Comparison of ENCODE assay signal across 27 cellular contexts in genomic region chr6:39772559-39773283, GRCh38. TPM values are rescaled to one million over a fixed set of nuclear protein-coding genes. Genes with fewer than 3 reads are reported as not detected.
DNase-seq lines count a peak whose midpoint lies in the region; ATAC-seq and TF ChIP-seq lines count a peak whose summit lies in the region.
"Had no signal": no experiment of that assay in that cellular context is flagged by ENCODE, and none has a peak within 500 bp of the region (broad histone marks: within the 10 kb centered on the region; RNA-seq: fewer than 3 reads in every experiment).

No MANE protein-coding gene starts in this region.

- intact Hi-C loops in right cardiac atrium (cut with DNase I) (no loop called here), heart right ventricle (cut with DNase I) (no loop called here), aorta (cut with DNase I) (no loop called here)

- DNase-seq in right cardiac atrium (peak in 1 of 3 donors; percentile 40), heart right ventricle (no peak), trophoblast cell (peak; percentile 51 to 83), aorta (no peak), HuH-7.5 (ENCODE audit: low spot score) (no peak)
- DNase-seq in activated T-cell treated with anti-CD3 and anti-CD28 coated beads, Interleukin-2, amount 50 U/mL, for 48 hours: no peak
- DNase-seq: activated B cell treated with CpG ODN at 0.5 μM for 24 hours; activated CD4-positive, alpha-beta T cell treated with anti-CD3 and anti-CD28 coated beads, Interleukin-2, amount 50 U/mL, for 4 hours; activated CD8-positive, alpha-beta memory T cell treated with anti-CD3 and anti-CD28 coated beads, Interleukin-2, amount 50 U/mL, for 4 hours; activated effector memory CD4-positive, alpha-beta T cell treated with Interleukin-2 at 50 U/mL for 16 hours; activated naive CD8-positive, alpha-beta T cell treated with anti-CD3 and anti-CD28 coated beads, Interleukin-2, amount 50 U/mL, for 24 hours; C1 segment of cervical spinal cord; cortex of kidney; immature natural killer cell; Karpas-422; mucosa of descending colon; NCI-H187 treated with DMSO at 0.1 percent for 48 hours; NCI-H82; stimulated activated naive B cell treated with anti-CD40 and anti-IgM and Interleukin-4, amounts not matched to agents 10 μg/mL and 1 μg/mL and 100 μg/mL, for 72 hours; T-helper 9 cell had no signal

- H3K4me3 ChIP-seq in right cardiac atrium (ENCODE audit: low read length): no peak overlapping the region
- no peak overlapping the region for H3K4me3 ChIP-seq in heart right ventricle
- no peak overlapping the region for H3K4me3 ChIP-seq in esophagus (ENCODE audit: low read depth in 1 of 2, low read length in 2 of 2)
- H3K4me3 ChIP-seq in trophoblast cell (ENCODE audit: low read depth, low read length): no peak overlapping the region
- H3K4me3 ChIP-seq in aorta (ENCODE audit: low read length in 2 of 2): no peak overlapping the region
- H3K4me3 ChIP-seq: mucosa of descending colon, skin epidermis, tibial nerve had no signal

- H4K8ac ChIP-seq in trophoblast cell (ENCODE audit: low read depth, low read length): no peak overlapping the region

- H3K79me1 ChIP-seq in trophoblast cell (ENCODE audit: low read length): peaks cover 11% of the 10 kb centered on the region

- no peaks in the 10 kb centered on the region for H3K79me2 ChIP-seq in trophoblast cell (ENCODE audit: control insufficient read depth, insufficient read depth, low read length, poor library complexity)

- H3K27ac ChIP-seq in right cardiac atrium (ENCODE audit: low read length): no peak overlapping the region
- no peak overlapping the region for H3K27ac ChIP-seq in heart right ventricle
- peak overlapping the region; percentile 41 to 63 for H3K27ac ChIP-seq in esophagus (ENCODE audit: low read depth in 2 of 2, low read length in 1 of 2)
- peak overlapping the region; percentile 84 for H3K27ac ChIP-seq in trophoblast cell (ENCODE audit: low read depth, low read length)
- H3K27ac ChIP-seq in aorta (ENCODE audit: low read depth in 1 of 2, low read length in 2 of 2): peak overlapping the region in 1 of 2 donors; percentile 68
- H3K27ac ChIP-seq: 22Rv1, skin epidermis, tibial nerve had no signal

- H3K23ac ChIP-seq in trophoblast cell (ENCODE audit: low read length): no peak overlapping the region

- H4K91ac ChIP-seq in trophoblast cell (ENCODE audit: low read depth, low read length): peak overlapping the region; percentile 60

- H3K36me3 ChIP-seq in heart right ventricle (no peaks in the 10 kb centered on the region), esophagus (ENCODE audit: control insufficient read depth in 2 of 2, insufficient read depth in 2 of 2, low read length in 1 of 2) (no peaks in the 10 kb centered on the region), trophoblast cell (ENCODE audit: control insufficient read depth in 1 of 2, insufficient read depth in 2 of 2, low read length in 2 of 2) (no peaks in the 10 kb centered on the region), aorta (ENCODE audit: control insufficient read depth in 1 of 2, insufficient read depth in 2 of 2, low read length in 1 of 2) (no peaks in the 10 kb centered on the region)
- H3K36me3 ChIP-seq: tibial nerve had no signal

- no peak overlapping the region for H3K9ac ChIP-seq in trophoblast cell (ENCODE audit: low read length)

- H2BK12ac ChIP-seq in trophoblast cell (ENCODE audit: low read length): no peak overlapping the region

- WGBS in right cardiac atrium: 47% methylated on average over 6 of the region's 6 CpGs
- WGBS in heart right ventricle, 2 donors: 68 to 87% methylated on average over 6 of the region's 6 CpGs
- WGBS in esophagus, 2 donors: 59 to 77% methylated on average over 6 of the region's 6 CpGs
- WGBS in trophoblast cell (ENCODE audit: extremely low coverage, insufficient coverage, insufficient read length): no CpG with 5 or more reads among the region's 6 CpGs
- WGBS in aorta, 2 donors: 5 to 7% methylated on average over 6 of the region's 6 CpGs

- no peak overlapping the region for H3K14ac ChIP-seq in trophoblast cell (ENCODE audit: low read length)

- peak overlapping the region; percentile 60 for H2BK5ac ChIP-seq in trophoblast cell (ENCODE audit: low read depth, low read length, poor library complexity)

- peak overlapping the region; percentile 79 for H2BK120ac ChIP-seq in trophoblast cell (ENCODE audit: insufficient read depth, low read length, poor library complexity)

- H3K18ac ChIP-seq in trophoblast cell (ENCODE audit: low read length): no peak overlapping the region

- H4K12ac ChIP-seq in trophoblast cell (ENCODE audit: low read depth, low read length): no peak overlapping the region

- H2AFZ ChIP-seq in trophoblast cell (ENCODE audit: insufficient read depth, low read length, poor library complexity): no peak overlapping the region

- H3K27me3 ChIP-seq in right cardiac atrium (ENCODE audit: control insufficient read depth, insufficient read depth): no peaks in the 10 kb centered on the region
- no peaks in the 10 kb centered on the region for H3K27me3 ChIP-seq in heart right ventricle
- H3K27me3 ChIP-seq in esophagus (ENCODE audit: control insufficient read depth in 1 of 2, insufficient read depth in 2 of 2, low read length in 2 of 2): no peaks in the 10 kb centered on the region
- H3K27me3 ChIP-seq in trophoblast cell (ENCODE audit: insufficient read depth, low read length): no peaks in the 10 kb centered on the region
- H3K27me3 ChIP-seq in aorta (ENCODE audit: control insufficient read depth in 1 of 2, insufficient read depth in 2 of 2, low read length in 1 of 2): no peaks in the 10 kb centered on the region
- H3K27me3 ChIP-seq: tibial nerve had no signal

- H3K4ac ChIP-seq in trophoblast cell (ENCODE audit: low read depth, low read length): no peak overlapping the region

- H3K4me2 ChIP-seq in trophoblast cell (ENCODE audit: low read length): peak overlapping the region; percentile 37

- H3K4me1 ChIP-seq in right cardiac atrium (ENCODE audit: control insufficient read depth, insufficient read depth, low read length) (peaks cover 2% of the 10 kb centered on the region), heart right ventricle (peaks cover 0 to 10% (median 0%) of the 10 kb centered on the region in 9 donors), esophagus (ENCODE audit: control insufficient read depth in 2 of 2, insufficient read depth in 2 of 2, low read length in 1 of 2) (no peaks in the 10 kb centered on the region), trophoblast cell (ENCODE audit: control insufficient read depth in 1 of 2, insufficient read depth in 2 of 2, low read length in 2 of 2) (peaks cover 13 to 26% of the 10 kb centered on the region in 2 experiments), aorta (ENCODE audit: control insufficient read depth in 1 of 2, insufficient read depth in 2 of 2, low read length in 2 of 2) (peaks cover 3 to 6% of the 10 kb centered on the region in 2 donors)

- no peaks in the 10 kb centered on the region for H3K9me3 ChIP-seq in right cardiac atrium (ENCODE audit: control insufficient read depth, low read length)
- H3K9me3 ChIP-seq in heart right ventricle: no peaks in the 10 kb centered on the region
- no peaks in the 10 kb centered on the region for H3K9me3 ChIP-seq in esophagus (ENCODE audit: control insufficient read depth in 2 of 2, insufficient read depth in 1 of 2, low read depth in 1 of 2, low read length in 1 of 2)
- peaks cover 1% of the 10 kb centered on the region for H3K9me3 ChIP-seq in trophoblast cell (ENCODE audit: insufficient read depth, low read depth, low read length)
- H3K9me3 ChIP-seq in aorta (ENCODE audit: control insufficient read depth, low read length): no peaks in the 10 kb centered on the region
- H3K9me3 ChIP-seq: mucosa of descending colon, tibial nerve had no signal

- no peak overlapping the region for H2AK5ac ChIP-seq in trophoblast cell (ENCODE audit: low read length)

- ATAC-seq in right cardiac atrium: peak; percentile 26 to 72
- ATAC-seq in heart right ventricle: no peak
- ATAC-seq in aorta (ENCODE audit: low FRiP score): peak; percentile 73
- no peak for ATAC-seq in HG02970 (IDR thresholded peaks at IDR 0.05; ENCODE audit: low FRiP score, unreplicated experiment)
- ATAC-seq: activated naive CD8-positive, alpha-beta T cell treated with anti-CD3 and anti-CD28 coated beads, Interleukin-2, amount 50 U/mL, for 24 hours; mucosa of descending colon; stimulated activated naive B cell treated with anti-CD40 and anti-IgM and Interleukin-4, amounts not matched to agents 10 μg/mL and 1 μg/mL and 100 μg/mL, for 72 hours had no signal

- TF ChIP-seq CTCF in heart right ventricle (IDR thresholded peaks at IDR 0.05): no peak

RNA-seq across cellular contexts. Expression of gene DAAM2, which starts 19.5 kb away (rescaled TPM):
- total RNA-seq in right cardiac atrium: 10 to 100 TPM in 2 of 4 donors, 1 to 10 TPM in 2; 7.2 to 11.5 (median 9.2) TPM
- polyA plus RNA-seq in right cardiac atrium: 9.9 TPM
- 10 to 100 TPM in 9 of 10 donors, 1 to 10 TPM in 1; 7.7 to 25.9 (median 12.2) TPM for total RNA-seq in heart right ventricle
- 10 to 100 TPM in 1 of 2 donors, 1 to 10 TPM in 1; 6.0 to 16.3 TPM for polyA plus RNA-seq in heart right ventricle
- 10 to 100 TPM; 10.7 to 11.3 TPM for polyA plus RNA-seq in esophagus
- polyA plus RNA-seq in trophoblast cell (2013): 8.4 and 9.1 TPM in 2 replicates
- total RNA-seq in aorta: 10 to 100 TPM; 61.5 to 62.1 TPM
- polyA plus RNA-seq in aorta: 10 to 100 TPM; 27.3 to 30.4 TPM
- total RNA-seq: activated B cell treated with CpG ODN at 0.5 μM for 24 hours had no signal
- polyA plus RNA-seq: immature natural killer cell had no signal

RNA-seq across cellular contexts. Expression of gene KIF6, which starts 47.5 kb away (rescaled TPM):
- total RNA-seq in right cardiac atrium (1 to 10 TPM in 1 of 4 donors, under 1 TPM in 3; 0.25 to 1.4 (median 0.43) TPM), heart right ventricle (1 to 10 TPM in 1 of 10 donors, under 1 TPM in 8, not detected in 1; 0.28 to 1.6 (median 0.45) TPM), aorta (under 1 TPM; 0.39 to 0.42 TPM)
- polyA plus RNA-seq in right cardiac atrium (0.43 TPM), heart right ventricle (under 1 TPM in 1 of 2 donors, not detected in 1; 0.01 TPM), esophagus (under 1 TPM; 0.08 to 0.20 TPM), aorta (under 1 TPM in 1 of 2 donors, not detected in 1; 0.63 TPM)
- polyA plus RNA-seq in trophoblast cell (2013): 0.37 and 0.45 TPM in 2 replicates
- total RNA-seq: activated B cell treated with CpG ODN at 0.5 μM for 24 hours, bronchial epithelial cell, OCI-LY7 had no signal
- polyA plus RNA-seq: immature natural killer cell had no signal

Comparison
In these comparisons a context has a peak if more than half of its experiments do, and no peak if none do; other contexts are left out.
1. ATAC-seq: peak in right cardiac atrium (2 of 2) and aorta (single experiment); none in heart right ventricle (0 of 8) and HG02970 (single experiment).
2. DNase-seq: peak in trophoblast cell (2 of 2); none in heart right ventricle (0 of 2), aorta (0 of 2), HuH-7.5 (single experiment) and activated T-cell treated with anti-CD3 and anti-CD28 coated beads, Interleukin-2, amount 50 U/mL, for 48 hours (0 of 2).
3. H3K27ac ChIP-seq: peak in esophagus (2 of 2) and trophoblast cell (single experiment); none in right cardiac atrium (single experiment) and heart right ventricle (0 of 10).